In the genomic region with DNA sequence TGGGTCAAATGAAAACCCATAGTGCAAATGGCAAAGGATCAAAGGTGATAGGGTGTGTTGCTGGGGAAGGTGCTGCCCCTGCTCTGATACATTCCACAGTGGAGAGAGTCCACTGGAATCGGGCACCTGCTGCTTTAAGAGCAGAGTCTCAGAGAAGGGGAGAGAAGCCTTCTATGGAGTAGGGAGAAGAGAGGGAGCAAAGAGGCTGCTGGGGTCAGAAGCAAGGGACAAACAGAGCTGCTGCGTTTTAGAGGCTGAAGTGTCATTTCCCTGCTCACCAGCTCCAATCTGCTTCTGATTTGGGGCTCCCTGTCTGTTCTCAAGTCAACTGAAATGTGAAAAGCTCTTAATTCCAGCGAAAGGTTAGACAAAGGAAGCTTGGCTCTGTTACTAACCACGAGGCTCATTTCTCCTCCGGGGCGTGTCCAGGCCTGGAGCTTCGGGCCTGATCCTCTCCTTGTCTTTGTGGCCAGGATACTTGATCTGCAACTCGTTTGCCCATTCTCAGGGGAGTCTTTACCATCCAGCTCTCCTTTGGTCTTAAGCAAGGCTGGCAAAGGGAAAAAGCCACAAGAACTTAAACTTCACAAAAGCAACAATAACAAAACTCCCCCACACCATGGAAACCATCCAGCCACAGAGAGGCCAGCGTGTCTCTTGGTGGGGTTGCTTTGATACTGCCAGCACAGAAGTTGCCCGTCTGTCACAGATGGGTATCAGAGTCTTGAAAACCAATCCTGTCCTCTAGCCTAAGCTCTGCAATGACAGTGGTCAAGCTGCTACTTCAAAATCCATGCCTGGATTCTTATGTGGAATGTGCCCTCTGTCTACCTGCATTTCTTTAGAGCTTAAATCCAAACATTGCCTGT, we compare ENCODE assay signal across 12 cellular contexts.
DNase-seq lines count a peak whose midpoint lies in the region; ATAC-seq and TF ChIP-seq lines count a peak whose summit lies in the region.
"Had no signal": no experiment of that assay in that cellular context is flagged by ENCODE, and none has a peak within 500 bp of the region (broad histone marks: within the 10 kb centered on the region; RNA-seq: fewer than 3 reads in every experiment).

No MANE protein-coding gene starts in this region.

- no TSS peak for BruUV-seq in A673 (replicated peaks; lab: Mats Ljungman, UMichigan)

- intact Hi-C loops in Right ventricle myocardium inferior (cut with DNase I) (no loop called here), mucosa of descending colon (cut with DNase I, micrococcal nuclease) (loop anchor here in 1 of 2 donors (10.0 kb wide), 1 partner anchor 57 kb away; no protein-coding TSS in a partner anchor), A673 (cut with micrococcal nuclease; ENCODE audit: unreplicated experiment) (no loop called here)

- peaks cover 55% of the 10 kb centered on the region for H3K4me1 ChIP-seq in cardiac muscle cell (ENCODE audit: low read depth)
- peaks cover 2% of the 10 kb centered on the region for H3K4me1 ChIP-seq in mucosa of descending colon (ENCODE audit: low read depth)
- no peaks in the 10 kb centered on the region for H3K4me1 ChIP-seq in A673 (ENCODE audit: insufficient read depth, low read length, poor library complexity, severe bottlenecking)
- H3K4me1 ChIP-seq: A549 had no signal

- H3K27ac ChIP-seq in cardiac muscle cell (peak overlapping the region; percentile 11), A673 (ENCODE audit: low read depth, low read length, poor library complexity, severe bottlenecking) (no peak overlapping the region)
- H3K27ac ChIP-seq: A549 had no signal

- CTCF ChIA-PET in A673 (lab: Charles Lee): no interaction called here

- DNase-seq in cardiac muscle cell (ENCODE audit: low read depth in 1 of 2, low spot score in 1 of 2): no peak
- no peak for DNase-seq in Right ventricle myocardium inferior (ENCODE audit: missing footprints)
- DNase-seq in ecto neural progenitor cell (ENCODE audit: low spot score): peak; percentile 51
- no peak for DNase-seq in mucosa of descending colon
- DNase-seq in A673 (ENCODE audit: low spot score): no peak
- DNase-seq: effector memory CD4-positive, alpha-beta T cell; NCI-H1417 treated with DMSO at 0.1 percent for 48 hours; T-cell had no signal

- H3K9me3 ChIP-seq in cardiac muscle cell (ENCODE audit: low read depth) (no peaks in the 10 kb centered on the region), mucosa of descending colon (no peaks in the 10 kb centered on the region), A673 (ENCODE audit: low read depth, low read length, poor library complexity, severe bottlenecking) (no peaks in the 10 kb centered on the region)
- H3K9me3 ChIP-seq: A549 had no signal

- POLR2A ChIA-PET in A673 (lab: Charles Lee; ENCODE audit: low non-redundant PET): interaction anchor here (0.6 kb wide), 1 partner anchor 273 kb away, joined by 3 read pairs; no protein-coding TSS in a partner anchor

- H3K27me3 ChIP-seq in cardiac muscle cell: no peaks in the 10 kb centered on the region
- no peaks in the 10 kb centered on the region for H3K27me3 ChIP-seq in A673 (replicated peaks; ENCODE audit: insufficient read depth, low read depth, low read length, poor library complexity)

- TF ChIP-seq CTCF in cardiac muscle cell (IDR thresholded peaks at IDR 0.05; ENCODE audit: low read depth, low read length): no peak
- no peak for TF ChIP-seq CTCF in mucosa of descending colon (IDR thresholded peaks at IDR 0.05)
- no peak for TF ChIP-seq CTCF in A673 (conservative IDR thresholded peaks at IDR 0.05; ENCODE audit: low read depth, low read length)

- H3K36me3 ChIP-seq in cardiac muscle cell (no peaks in the 10 kb centered on the region), mucosa of descending colon (ENCODE audit: low read depth) (no peaks in the 10 kb centered on the region), A673 (ENCODE audit: insufficient read depth, low read length, poor library complexity, severe bottlenecking) (no peaks in the 10 kb centered on the region)

- ATAC-seq in Right ventricle myocardium inferior: no peak
- ATAC-seq in mucosa of descending colon: peak; percentile 73
- no peak for ATAC-seq in HG03378 (IDR thresholded peaks at IDR 0.05; ENCODE audit: unreplicated experiment)
- ATAC-seq in GM21367 (IDR thresholded peaks at IDR 0.05; ENCODE audit: unreplicated experiment): no peak
- no peak for ATAC-seq in GM18502 (IDR thresholded peaks at IDR 0.05; ENCODE audit: poor library complexity, unreplicated experiment)
- ATAC-seq: A549, T-cell had no signal

- H3K4me3 ChIP-seq in cardiac muscle cell (no peak overlapping the region), mucosa of descending colon (no peak overlapping the region), A673 (ENCODE audit: low read depth, low read length, poor library complexity, severe bottlenecking) (no peak overlapping the region)
- H3K4me3 ChIP-seq: A549 had no signal
